9 cellular contexts compared by ENCODE assay signal in the genomic region with DNA sequence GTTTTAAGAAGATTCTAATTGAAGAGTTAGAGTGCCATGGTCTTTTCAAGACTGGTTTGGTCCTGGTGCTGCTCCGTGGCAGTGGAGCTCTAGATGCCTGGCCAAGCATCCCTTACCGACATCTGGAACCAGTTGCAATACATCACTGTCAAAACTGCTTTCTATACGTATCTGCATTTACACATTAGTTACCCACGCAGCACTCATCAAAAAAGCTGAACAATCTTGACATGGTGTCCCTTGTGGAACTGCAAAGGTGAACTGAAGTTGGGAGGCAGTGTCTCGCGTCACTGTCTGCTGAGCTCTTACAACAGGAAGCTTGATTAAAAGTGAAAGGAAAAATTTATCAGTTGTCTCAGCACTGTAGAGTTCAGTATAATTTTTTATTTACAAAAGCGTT.
A peak's percentile ranks its signal among the peaks of the same experiment; 100 is the strongest.
DNase-seq lines count a peak whose midpoint lies in the region; ATAC-seq, FAIRE-seq and TF ChIP-seq lines count a peak whose summit lies in the region.
"Had no signal": no experiment of that assay in that cellular context is flagged by ENCODE, and none has a peak within 500 bp of the region (broad histone marks: within the 10 kb centered on the region; RNA-seq: fewer than 3 reads in every experiment).

No MANE protein-coding gene starts in this region.

- H3K36me3 Mint-ChIP-seq in activated naive CD4-positive, alpha-beta T cell treated with anti-CD3 and anti-CD28 coated beads, Interleukin-2, amount 10 ng/mL, durations not matched to agents 7 days and 5 days, result no peaks in the 10 kb centered on the region
- H3K36me3 Mint-ChIP-seq in endothelial cell (ENCODE audit: low read depth, unreplicated experiment), result no peaks in the 10 kb centered on the region

- no peaks in the 10 kb centered on the region for H3K9me3 Mint-ChIP-seq in activated naive CD4-positive, alpha-beta T cell treated with anti-CD3 and anti-CD28 coated beads, Interleukin-2, amount 10 ng/mL, durations not matched to agents 7 days and 5 days
- no peaks in the 10 kb centered on the region for H3K9me3 Mint-ChIP-seq in endothelial cell (ENCODE audit: unreplicated experiment)

- H3K4me1 Mint-ChIP-seq in activated naive CD4-positive, alpha-beta T cell treated with anti-CD3 and anti-CD28 coated beads, Interleukin-2, amount 10 ng/mL, durations not matched to agents 7 days and 5 days, result peaks cover 22% of the 10 kb centered on the region
- H3K4me1 Mint-ChIP-seq in endothelial cell (ENCODE audit: unreplicated experiment), result no peaks in the 10 kb centered on the region

- ATAC-seq in GM19463 (IDR thresholded peaks at IDR 0.05; ENCODE audit: unreplicated experiment) (peak; percentile 71), HG03457 (IDR thresholded peaks at IDR 0.05; ENCODE audit: unreplicated experiment) (no peak)

- peak overlapping the region in 1 of 2 donors; percentile 63 for H3K9ac ChIP-seq in kidney (ENCODE audit: low read length in 2 of 2)

- H3K36me3 ChIP-seq in kidney (ENCODE audit: control insufficient read depth in 1 of 2, insufficient read depth in 2 of 2, low read length in 2 of 2), result no peaks in the 10 kb centered on the region
- H3K36me3 ChIP-seq: SJSA1 had no signal

- no peaks in the 10 kb centered on the region for H3K4me1 ChIP-seq in kidney (ENCODE audit: control insufficient read depth in 1 of 2, insufficient read depth in 1 of 2, low read depth in 1 of 2, low read length in 2 of 2)
- H3K4me1 ChIP-seq: SJSA1 had no signal

- H3K27ac ChIP-seq in kidney (ENCODE audit: low read depth in 2 of 2, low read length in 2 of 2), result no peak overlapping the region
- H3K27ac ChIP-seq: SJSA1 had no signal

- peak overlapping the region; percentile 70 to 74 for H3K4me3 ChIP-seq in kidney (ENCODE audit: low read length in 2 of 2)
- H3K4me3 ChIP-seq: SJSA1 had no signal

- TF ChIP-seq CTCF in kidney (IDR thresholded peaks at IDR 0.05; ENCODE audit: borderline replicate concordance, extremely low read depth, insufficient read depth) (no peak), endothelial cell (IDR thresholded peaks at IDR 0.05; ENCODE audit: unreplicated experiment) (no peak)

- peak overlapping the region; percentile 71 for H3K4me3 Mint-ChIP-seq in activated naive CD4-positive, alpha-beta T cell treated with anti-CD3 and anti-CD28 coated beads, Interleukin-2, amount 10 ng/mL, durations not matched to agents 7 days and 5 days
- H3K4me3 Mint-ChIP-seq in endothelial cell (ENCODE audit: unreplicated experiment), result no peak overlapping the region

- no peaks in the 10 kb centered on the region for H3K27me3 Mint-ChIP-seq in activated naive CD4-positive, alpha-beta T cell treated with anti-CD3 and anti-CD28 coated beads, Interleukin-2, amount 10 ng/mL, durations not matched to agents 7 days and 5 days
- H3K27me3 Mint-ChIP-seq in endothelial cell (ENCODE audit: unreplicated experiment), result peaks cover 1% of the 10 kb centered on the region

- DNase-seq in NCI-H69 (lab: John Stamatoyannopoulos, UW) (peak; percentile 30), kidney (peak; percentile 35), NCI-H2107 treated with DMSO at 0.1 percent for 48 hours (lab: John Stamatoyannopoulos, UW; ENCODE audit: unreplicated experiment) (no peak), endothelial cell (ENCODE audit: low spot score) (no peak)
- DNase-seq in activated naive CD4-positive, alpha-beta T cell treated with anti-CD3 and anti-CD28 coated beads, Interleukin-2, amount 10 ng/mL, durations not matched to agents 7 days and 5 days, result peak; percentile 61
- DNase-seq in stimulated activated CD8-positive, alpha-beta memory T cell treated with anti-CD3 and anti-CD28 coated beads, Interleukin-12 subunit alpha, Interleukin-12 subunit beta, amount 100 ng/mL, for 1 hour (ENCODE audit: low read depth), result peak; percentile 22

- H3K9me3 ChIP-seq in kidney (ENCODE audit: control insufficient read depth in 1 of 2, low read length in 2 of 2), result no peaks in the 10 kb centered on the region
- H3K9me3 ChIP-seq: SJSA1 had no signal

- intact Hi-C loops in kidney (cut with DNase I), result no loop called here

- FAIRE-seq in kidney (lab: Jason Lieb, UNC), result no peak

- CTCF ChIA-PET in activated naive CD4-positive, alpha-beta T cell treated with anti-CD3 and anti-CD28 coated beads, Interleukin-2, amount 10 ng/mL, durations not matched to agents 7 days and 5 days (lab: Charles Lee), result interaction anchor here (0.9 kb wide), 1 partner anchor 10 kb away, joined by 3 read pairs; no protein-coding TSS in a partner anchor

- peak overlapping the region; percentile 78 for H3K27ac Mint-ChIP-seq in activated naive CD4-positive, alpha-beta T cell treated with anti-CD3 and anti-CD28 coated beads, Interleukin-2, amount 10 ng/mL, durations not matched to agents 7 days and 5 days
- no peak overlapping the region for H3K27ac Mint-ChIP-seq in endothelial cell (ENCODE audit: unreplicated experiment)

Comparison
In these comparisons a context has a peak if more than half of its experiments do, and no peak if none do; other contexts are left out.
1. DNase-seq: peak in NCI-H69 (single experiment), activated naive CD4-positive, alpha-beta T cell treated with anti-CD3 and anti-CD28 coated beads, Interleukin-2, amount 10 ng/mL, durations not matched to agents 7 days and 5 days (single experiment), kidney (single experiment) and stimulated activated CD8-positive, alpha-beta memory T cell treated with anti-CD3 and anti-CD28 coated beads, Interleukin-12 subunit alpha, Interleukin-12 subunit beta, amount 100 ng/mL, for 1 hour (single experiment); none in NCI-H2107 treated with DMSO at 0.1 percent for 48 hours (single experiment) and endothelial cell (single experiment).